Comparison of ENCODE assay signal across 1 cellular context in the genomic region with DNA sequence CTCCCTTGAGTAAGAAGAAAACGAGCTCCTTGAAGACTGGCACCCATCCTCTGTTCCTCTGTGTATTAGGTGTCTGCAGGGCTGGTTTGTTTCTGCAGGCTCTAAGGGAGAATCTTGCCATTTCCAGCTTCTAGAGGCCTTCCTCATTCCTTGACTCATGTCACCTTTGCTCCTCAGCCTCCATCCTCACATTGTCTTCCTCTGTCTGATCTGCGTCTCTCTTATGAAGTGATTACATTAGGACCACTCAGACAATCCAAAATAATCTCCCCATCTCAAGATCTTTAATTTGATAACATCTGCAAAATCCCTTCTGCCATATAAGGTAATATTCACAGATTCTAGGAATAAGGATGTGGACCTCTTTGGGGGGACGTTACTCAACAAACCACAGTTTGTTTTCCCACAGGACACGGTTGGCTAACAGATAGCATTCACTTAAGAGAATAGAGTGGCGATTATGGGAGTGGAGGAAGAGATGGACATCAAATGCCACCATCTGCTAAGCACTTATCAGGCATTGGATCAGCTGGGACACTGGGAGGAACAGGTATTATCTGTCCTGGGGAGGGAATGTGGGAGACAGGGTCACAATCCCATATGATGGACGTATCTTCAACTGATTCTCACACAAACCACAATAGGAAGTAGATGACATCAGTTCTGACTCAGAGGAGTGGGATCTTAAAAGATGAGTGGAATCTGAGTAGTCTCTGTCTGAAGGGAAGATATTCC.
TF ChIP-seq lines count a peak whose summit lies in the region.

No MANE protein-coding gene starts in this region.

TF ChIP-seq in HEK293, 187 proteins besides CTCF, POLR2A, EP300 and RAD21 (continued from another document):
- TF ChIP-seq, protein P1, sequence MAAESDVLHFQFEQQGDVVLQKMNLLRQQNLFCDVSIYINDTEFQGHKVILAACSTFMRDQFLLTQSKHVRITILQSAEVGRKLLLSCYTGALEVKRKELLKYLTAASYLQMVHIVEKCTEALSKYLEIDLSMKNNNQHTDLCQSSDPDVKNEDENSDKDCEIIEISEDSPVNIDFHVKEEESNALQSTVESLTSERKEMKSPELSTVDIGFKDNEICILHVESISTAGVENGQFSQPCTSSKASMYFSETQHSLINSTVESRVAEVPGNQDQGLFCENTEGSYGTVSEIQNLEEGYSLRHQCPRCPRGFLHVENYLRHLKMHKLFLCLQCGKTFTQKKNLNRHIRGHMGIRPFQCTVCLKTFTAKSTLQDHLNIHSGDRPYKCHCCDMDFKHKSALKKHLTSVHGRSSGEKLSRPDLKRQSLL (tag by site-specific recombination; IDR thresholded peaks at IDR 0.05): no peak
- peak; percentile 79; the same call in 1 of the 2 replicates for TF ChIP-seq ZNF10 (tag by site-specific recombination; IDR thresholded peaks at IDR 0.05)
- TF ChIP-seq MEIS1 (CRISPR knock-in tag; IDR thresholded peaks at IDR 0.05; ENCODE audit: borderline replicate concordance): peak; percentile 58; the same call in 1 of the 2 replicates
